In the genomic region with DNA sequence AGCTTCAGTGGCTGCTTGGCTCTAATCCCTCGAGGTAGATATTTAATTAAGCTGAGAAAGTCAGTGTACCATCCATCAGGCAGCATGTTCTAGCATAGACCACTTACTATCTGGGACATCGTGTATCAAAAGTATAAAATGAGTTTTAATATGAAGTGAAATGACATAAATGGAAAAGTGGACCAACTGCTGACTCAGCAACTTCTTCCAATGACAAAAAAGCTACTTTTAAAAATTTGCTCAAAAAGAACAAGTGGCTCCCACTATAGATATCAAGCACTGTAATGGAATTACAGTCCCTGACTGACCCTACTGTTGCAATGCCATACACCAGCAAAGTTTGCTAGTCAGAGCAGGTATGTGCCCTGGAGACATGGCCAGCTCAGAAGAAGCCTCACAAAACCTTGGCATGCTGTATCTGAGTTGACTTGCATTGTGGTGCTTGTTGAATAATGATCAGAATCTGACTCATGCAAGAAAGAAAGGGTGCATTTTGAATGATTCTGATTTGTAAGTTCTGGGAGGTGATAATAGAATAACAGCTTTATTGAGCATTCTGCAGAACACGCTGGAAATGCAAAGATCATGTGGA, we compare ENCODE assay signal across 17 cellular contexts.
"Had no signal": no experiment of that assay in that cellular context is flagged by ENCODE, and none has a peak within 500 bp of the region (broad histone marks: within the 10 kb centered on the region; RNA-seq: fewer than 3 reads in every experiment).

No MANE protein-coding gene starts in this region.

- H3K27ac ChIP-seq: coronary artery, lower lobe of right lung, sigmoid colon, thyroid gland had no signal

- ATAC-seq: left lobe of liver; lower lobe of right lung; stimulated activated naive CD8-positive, alpha-beta T cell treated with anti-CD3 and anti-CD28 coated beads, Interleukin-15, Interleukin-2, amounts not matched to agents 100 U/mL and 50 U/mL, for 24 hours; WTC11 had no signal

- H3K4me3 ChIP-seq: coronary artery, lower lobe of right lung, sigmoid colon, thyroid gland had no signal

- DNase-seq: activated CD8-positive, alpha-beta memory T cell treated with anti-CD3 and anti-CD28 coated beads, Interleukin-2, amount 50 U/mL, for 4 hours; activated naive CD4-positive, alpha-beta T cell; activated naive CD8-positive, alpha-beta T cell treated with anti-CD3 and anti-CD28 coated beads for 36 hours; activated T-cell treated with anti-CD3 and anti-CD28 coated beads, Interleukin-2, amount 50 U/mL, for 24 hours; cerebellar nuclear complex; foreskin melanocyte; lower lobe of right lung; naive B cell; posterior cingulate gyrus; sigmoid colon; stimulated activated CD4-positive, alpha-beta T cell treated with anti-CD3 and anti-CD28 coated beads, Interleukin-4, amount 100 ng/mL, for 24 hours; stimulated activated naive CD8-positive, alpha-beta T cell treated with anti-CD3 and anti-CD28 coated beads, Interleukin-15, Interleukin-2, amounts not matched to agents 100 U/mL and 50 U/mL, for 24 hours; T1000 had no signal

- H3K36me3 ChIP-seq: lower lobe of right lung, sigmoid colon, thyroid gland had no signal

- H3K27me3 ChIP-seq: sigmoid colon, thyroid gland had no signal

- H3K9me3 ChIP-seq: lower lobe of right lung, sigmoid colon, thyroid gland had no signal

- H3K4me1 ChIP-seq: lower lobe of right lung, sigmoid colon, thyroid gland had no signal
